Comparison of ENCODE assay signal across 20 cellular contexts in the genomic region with DNA sequence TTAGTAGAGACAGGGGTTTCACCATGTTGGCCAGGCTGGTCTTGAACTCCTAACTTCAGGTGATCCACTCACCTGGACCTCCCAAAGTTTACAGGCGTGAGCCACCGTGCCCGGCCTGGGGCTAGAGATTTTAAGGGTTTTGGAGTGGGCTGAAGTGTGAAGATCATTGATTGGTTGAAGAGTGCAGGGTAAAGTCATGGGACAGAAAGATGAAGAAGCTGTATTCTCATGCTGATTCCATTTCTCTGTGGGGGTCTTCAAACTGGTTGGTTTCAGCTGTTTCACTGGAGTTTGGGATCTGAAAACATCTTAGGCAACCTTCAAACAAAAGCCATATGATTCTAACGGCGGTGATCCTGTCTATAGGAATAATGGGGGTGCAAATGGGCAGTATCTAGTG.
"Had no signal": no experiment of that assay in that cellular context is flagged by ENCODE, and none has a peak within 500 bp of the region (broad histone marks: within the 10 kb centered on the region; RNA-seq: fewer than 3 reads in every experiment).

No MANE protein-coding gene starts in this region.

- H3K27ac Mint-ChIP-seq: activated CD8-positive, alpha-beta T cell treated with anti-CD3 and anti-CD28 coated beads for 36 hours; activated naive CD4-positive, alpha-beta T cell treated with anti-CD3 and anti-CD28 coated beads for 36 hours; activated T-helper 2 cell treated with anti-CD3 and anti-CD28 coated beads, Interferon-gamma antibody, Interleukin-2, Interleukin-4, amounts not matched to agents 10 μg/mL and 5 μg/mL and 100 μg/mL, durations not matched to agents 14 hours and 24 hours and 36 hours; mesothelial cell of epicardium; nephron; T-helper 2 cell treated with Interferon-gamma antibody and Interleukin-4, amounts not matched to agents 5 μg/mL and 100 μg/mL, for 36 hours had no signal

- H3K36me3 ChIP-seq: brain microvascular endothelial cell, lower lobe of right lung, tibial nerve had no signal

- DNase-seq: activated CD4-positive, alpha-beta T cell treated with anti-CD3 and anti-CD28 coated beads for 48 hours; activated CD8-positive, alpha-beta T cell treated with anti-CD3 and anti-CD28 coated beads for 36 hours; activated naive CD4-positive, alpha-beta T cell treated with anti-CD3 and anti-CD28 coated beads for 36 hours; activated T-cell treated with anti-CD3 and anti-CD28 coated beads, Interleukin-2, amount 50 U/mL, for 1 hour; brain microvascular endothelial cell; cortex of kidney; effector memory CD4-positive, alpha-beta T cell; foreskin fibroblast; lower lobe of right lung; psoas muscle; right cardiac atrium; stimulated activated CD4-positive, alpha-beta T cell treated with anti-CD3 and anti-CD28 coated beads, Interleukin-2, amount 100 ng/mL, for 24 hours; stimulated activated naive CD8-positive, alpha-beta T cell treated with anti-CD3 and anti-CD28 coated beads, Interleukin-15, Interleukin-2, amounts not matched to agents 100 U/mL and 50 U/mL, for 24 hours had no signal

- H3K4me3 ChIP-seq: lower lobe of right lung, psoas muscle, SK-N-MC, tibial nerve had no signal

- H3K4me3 Mint-ChIP-seq: activated CD8-positive, alpha-beta T cell treated with anti-CD3 and anti-CD28 coated beads for 36 hours; activated naive CD4-positive, alpha-beta T cell treated with anti-CD3 and anti-CD28 coated beads for 36 hours; central memory CD8-positive, alpha-beta T cell; mesothelial cell of epicardium; nephron; T-helper 2 cell treated with Interferon-gamma antibody and Interleukin-4, amounts not matched to agents 5 μg/mL and 100 μg/mL, for 36 hours had no signal

- H3K9me3 ChIP-seq: lower lobe of right lung, psoas muscle, tibial nerve had no signal

- H3K27me3 ChIP-seq: brain microvascular endothelial cell, tibial nerve had no signal

- ATAC-seq: activated CD8-positive, alpha-beta T cell treated with anti-CD3 and anti-CD28 coated beads for 36 hours; lower lobe of right lung; psoas muscle; right cardiac atrium; stimulated activated naive CD8-positive, alpha-beta T cell treated with anti-CD3 and anti-CD28 coated beads, Interleukin-15, Interleukin-2, amounts not matched to agents 100 U/mL and 50 U/mL, for 24 hours had no signal

- H3K36me3 Mint-ChIP-seq: mesothelial cell of epicardium had no signal

- H3K4me1 ChIP-seq: lower lobe of right lung, psoas muscle, tibial nerve had no signal

- H3K4me1 Mint-ChIP-seq: central memory CD8-positive, alpha-beta T cell; mesothelial cell of epicardium; nephron had no signal

- H3K27ac ChIP-seq: brain microvascular endothelial cell, lower lobe of right lung, psoas muscle, SK-N-MC had no signal

- H3K9me3 Mint-ChIP-seq: activated CD8-positive, alpha-beta T cell treated with anti-CD3 and anti-CD28 coated beads for 36 hours; activated naive CD4-positive, alpha-beta T cell treated with anti-CD3 and anti-CD28 coated beads for 36 hours; activated T-helper 2 cell treated with anti-CD3 and anti-CD28 coated beads, Interferon-gamma antibody, Interleukin-2, Interleukin-4, amounts not matched to agents 10 μg/mL and 5 μg/mL and 100 μg/mL, durations not matched to agents 14 hours and 24 hours and 36 hours; central memory CD8-positive, alpha-beta T cell; mesothelial cell of epicardium; nephron; T-helper 2 cell treated with Interferon-gamma antibody and Interleukin-4, amounts not matched to agents 5 μg/mL and 100 μg/mL, for 36 hours had no signal
